In genomic region chr2:239092571-239093294, GRCh38 we compare ENCODE assay signal across 18 cellular contexts.
A peak's percentile ranks its signal among the peaks of the same experiment; 100 is the strongest.
DNase-seq lines count a peak whose midpoint lies in the region; FAIRE-seq and TF ChIP-seq lines count a peak whose summit lies in the region.
"Had no signal": no experiment of that assay in that cellular context is flagged by ENCODE, and none has a peak within 500 bp of the region (broad histone marks: within the 10 kb centered on the region; RNA-seq: fewer than 3 reads in every experiment).

No MANE protein-coding gene starts in this region.

- intact Hi-C loops in kidney (cut with DNase I): no loop called here

- H3K4me1 ChIP-seq in ACC112 (ENCODE audit: control insufficient read depth, insufficient read depth, low read length, unreplicated experiment): peaks cover 3% of the 10 kb centered on the region
- peaks cover 0 to 27% (median 18%) of the 10 kb centered on the region in 10 experiments; a peak in 17 of 20 replicates for H3K4me1 ChIP-seq in BLaER1 treated with 17β-estradiol and CSF1 and Interleukin-3, amounts not matched to agents 10 nM and 100 nM
- no peaks in the 10 kb centered on the region for H3K4me1 ChIP-seq in kidney (ENCODE audit: control insufficient read depth in 1 of 2, insufficient read depth in 1 of 2, low read depth in 1 of 2, low read length in 2 of 2)
- H3K4me1 ChIP-seq in Peyer's patch: no peaks in the 10 kb centered on the region
- H3K4me1 ChIP-seq: A549 had no signal

- no peak for TF ChIP-seq POLR2A in Peyer's patch (IDR thresholded peaks at IDR 0.05)

- H4K20me1 ChIP-seq in BLaER1 treated with 17β-estradiol and CSF1 and Interleukin-3, amounts not matched to agents 10 nM and 100 nM: peaks cover 0 to 69% (median 7%) of the 10 kb centered on the region in 11 experiments; a peak in 12 of 22 replicates

- H2AFZ ChIP-seq in ACC112 (ENCODE audit: low read length, unreplicated experiment): no peak overlapping the region

- H3K27ac ChIP-seq in ACC112 (ENCODE audit: low read depth, low read length) (no peak overlapping the region), kidney (ENCODE audit: low read depth in 2 of 2, low read length in 2 of 2) (no peak overlapping the region), Peyer's patch (no peak overlapping the region)
- no peak overlapping the region; a peak in 1 of 22 replicates for H3K27ac ChIP-seq in BLaER1 treated with 17β-estradiol and CSF1 and Interleukin-3, amounts not matched to agents 10 nM and 100 nM
- H3K27ac ChIP-seq: A549, SK-N-MC had no signal

- H3K79me2 ChIP-seq in ACC112 (ENCODE audit: control insufficient read depth, insufficient read depth, low read length, unreplicated experiment): no peaks in the 10 kb centered on the region

- H3K4me2 ChIP-seq in BLaER1 treated with 17β-estradiol and CSF1 and Interleukin-3, amounts not matched to agents 10 nM and 100 nM: peak overlapping the region; percentile 14 to 82 (median 67); a peak in 19 of 22 replicates
- H3K4me2 ChIP-seq: A549 had no signal

- H3K4me3 ChIP-seq in ACC112 (ENCODE audit: low read depth, low read length) (peak overlapping the region; percentile 40; the same call in 1 of the 2 replicates), kidney (ENCODE audit: low read length in 2 of 2) (no peak overlapping the region), Peyer's patch (no peak overlapping the region)
- peak overlapping the region in 1 of 10 experiments; percentile 19; a peak in 1 of 20 replicates for H3K4me3 ChIP-seq in BLaER1 treated with 17β-estradiol and CSF1 and Interleukin-3, amounts not matched to agents 10 nM and 100 nM
- H3K4me3 ChIP-seq: A549, HAP-1, SK-N-MC had no signal

- TF ChIP-seq CTCF in kidney (IDR thresholded peaks at IDR 0.05; ENCODE audit: borderline replicate concordance, extremely low read depth, insufficient read depth) (no peak), Peyer's patch (IDR thresholded peaks at IDR 0.05) (no peak)

- H3K27me3 ChIP-seq in ACC112 (ENCODE audit: insufficient read depth, low read length) (no peaks in the 10 kb centered on the region), Peyer's patch (no peaks in the 10 kb centered on the region)
- H3K27me3 ChIP-seq in BLaER1 treated with 17β-estradiol and CSF1 and Interleukin-3, amounts not matched to agents 10 nM and 100 nM: no peaks in the 10 kb centered on the region

- H3K9ac ChIP-seq in BLaER1 treated with 17β-estradiol and CSF1 and Interleukin-3, amounts not matched to agents 10 nM and 100 nM: peak overlapping the region in 5 of 11 experiments; percentile 2 to 32 (median 15); a peak in 3 of 22 replicates
- H3K9ac ChIP-seq in kidney (ENCODE audit: low read length in 2 of 2): no peak overlapping the region

- no peaks in the 10 kb centered on the region for H3K9me3 ChIP-seq in BLaER1 treated with 17β-estradiol and CSF1 and Interleukin-3, amounts not matched to agents 10 nM and 100 nM (replicated peaks in 1 of 11)
- H3K9me3 ChIP-seq in kidney (ENCODE audit: control insufficient read depth in 1 of 2, low read length in 2 of 2) (no peaks in the 10 kb centered on the region), Peyer's patch (no peaks in the 10 kb centered on the region)
- H3K9me3 ChIP-seq: A549, HAP-1 had no signal

- DNase-seq in cerebellar cortex (ENCODE audit: low spot score) (peak; percentile 11), kidney (peak; percentile 56), Peyer's patch (no peak), HTR-8/SVneo (ENCODE audit: insufficient read length, low spot score) (no peak), NOMO-1 (lab: John Stamatoyannopoulos, UW; ENCODE audit: unreplicated experiment in 2 of 2) (no peak)
- DNase-seq in activated T-cell treated with anti-CD3 and anti-CD28 coated beads, Interleukin-2, amount 50 U/mL, for 48 hours: no peak
- DNase-seq: Karpas-422, NCI-H1417 treated with DMSO at 0.1 percent for 48 hours, NCI-H2029, OCI-M1, SHP77 had no signal

- FAIRE-seq in kidney (lab: Jason Lieb, UNC): no peak
- FAIRE-seq in HTR-8/SVneo (lab: Jason Lieb, UNC): no peak
- FAIRE-seq: A549, G401.6, GM19239 had no signal

- H3K36me3 ChIP-seq in ACC112 (ENCODE audit: insufficient read depth, low read length) (no peaks in the 10 kb centered on the region), kidney (ENCODE audit: control insufficient read depth in 1 of 2, insufficient read depth in 2 of 2, low read length in 2 of 2) (no peaks in the 10 kb centered on the region), Peyer's patch (peaks cover 0 to 33% (median 0%) of the 10 kb centered on the region in 3 donors)
- peaks cover 8 to 83% (median 48%) of the 10 kb centered on the region in 11 experiments; a peak in 20 of 22 replicates for H3K36me3 ChIP-seq in BLaER1 treated with 17β-estradiol and CSF1 and Interleukin-3, amounts not matched to agents 10 nM and 100 nM
- H3K36me3 ChIP-seq: HAP-1 had no signal

Comparison
In these comparisons a context has a peak if more than half of its experiments do, and no peak if none do; other contexts are left out.
1. DNase-seq: peak in cerebellar cortex (single experiment) and kidney (single experiment); none in activated T-cell treated with anti-CD3 and anti-CD28 coated beads, Interleukin-2, amount 50 U/mL, for 48 hours (0 of 2), Peyer's patch (0 of 3), HTR-8/SVneo (single experiment) and NOMO-1 (0 of 2).